7 cellular contexts compared by ENCODE assay signal in genomic region chr10:118658168-118658567, GRCh38.
DNase-seq lines count a peak whose midpoint lies in the region; ATAC-seq lines count a peak whose summit lies in the region.
"Not testable (repeated sequence)": the region's sequence is repeated elsewhere in the genome, so short reads cannot be mapped to it uniquely, and the experiment has no call there.

No MANE protein-coding gene starts in this region.

- peak overlapping the region in 7 of 8 donors; percentile 5 to 74 (median 37) for H3K27ac Mint-ChIP-seq in CD8-positive, alpha-beta memory T cell
- H3K27ac Mint-ChIP-seq in T-helper 17 cell: peak overlapping the region; percentile 27
- H3K27ac Mint-ChIP-seq in activated T-helper 17 cell treated with anti-CD3 and anti-CD28 coated beads, Interleukin-2, amount 50 U/mL, for 72 hours: peak overlapping the region; percentile 68
- H3K27ac Mint-ChIP-seq in activated naive CD8-positive, alpha-beta T cell: peak overlapping the region; percentile 48

- peak in 2 of 5 donors; percentile 32 to 64 for DNase-seq in CD8-positive, alpha-beta memory T cell
- DNase-seq in T-helper 17 cell: not testable (repeated sequence)
- DNase-seq in activated CD4-positive, alpha-beta T cell treated with anti-CD3 and anti-CD28 coated beads, Interleukin-2, amount 50 U/mL, for 1 hour: peak; percentile 11
- DNase-seq in effector memory CD4-positive, alpha-beta T cell: peak in 1 of 3 donors; percentile 19
- peak in 5 of 6 experiments; percentile 6 to 73 (median 70) for DNase-seq in stimulated activated naive CD4-positive, alpha-beta T cell (lab: John Stamatoyannopoulos, UW)

- H3K36me3 ChIP-seq in CD8-positive, alpha-beta memory T cell (ENCODE audit: insufficient read depth, low read length); effector memory CD4-positive, alpha-beta T cell (ENCODE audit: control insufficient read depth, insufficient read depth, low read length): not testable (repeated sequence)

- H3K9me3 Mint-ChIP-seq in CD8-positive, alpha-beta memory T cell: peaks cover 17 to 37% (median 29%) of the 10 kb centered on the region in 5 donors
- not testable (repeated sequence) for H3K9me3 Mint-ChIP-seq in activated T-helper 17 cell treated with anti-CD3 and anti-CD28 coated beads, Interleukin-2, amount 50 U/mL, for 72 hours
- H3K9me3 Mint-ChIP-seq in activated naive CD8-positive, alpha-beta T cell (ENCODE audit: low read depth): peaks cover 30% of the 10 kb centered on the region

- POLR2A ChIA-PET in CD8-positive, alpha-beta memory T cell (lab: Charles Lee): not testable (repeated sequence)

- H3K4me3 Mint-ChIP-seq in CD8-positive, alpha-beta memory T cell: peak overlapping the region in 6 of 7 donors; percentile 20 to 73 (median 66)
- H3K4me3 Mint-ChIP-seq in T-helper 17 cell: peak overlapping the region; percentile 70
- H3K4me3 Mint-ChIP-seq in activated T-helper 17 cell treated with anti-CD3 and anti-CD28 coated beads, Interleukin-2, amount 50 U/mL, for 72 hours: peak overlapping the region; percentile 45
- H3K4me3 Mint-ChIP-seq in activated naive CD8-positive, alpha-beta T cell: peak overlapping the region; percentile 65

- H3K27me3 ChIP-seq in CD8-positive, alpha-beta memory T cell (ENCODE audit: insufficient read depth, low read length, poor library complexity, severe bottlenecking); effector memory CD4-positive, alpha-beta T cell (replicated peaks; ENCODE audit: control insufficient read depth, insufficient read depth, low read length, poor library complexity, severe bottlenecking): not testable (repeated sequence)

- H3K4me1 ChIP-seq in CD8-positive, alpha-beta memory T cell (ENCODE audit: insufficient read depth, low read length): peaks cover 42% of the 10 kb centered on the region
- peaks cover 24% of the 10 kb centered on the region for H3K4me1 ChIP-seq in effector memory CD4-positive, alpha-beta T cell (ENCODE audit: control insufficient read depth, insufficient read depth, low read length, poor library complexity, severe bottlenecking)

- peaks cover 0 to 33% (median 3%) of the 10 kb centered on the region in 3 donors for H3K36me3 Mint-ChIP-seq in CD8-positive, alpha-beta memory T cell
- H3K36me3 Mint-ChIP-seq in T-helper 17 cell (ENCODE audit: low read depth); activated T-helper 17 cell treated with anti-CD3 and anti-CD28 coated beads, Interleukin-2, amount 50 U/mL, for 72 hours (ENCODE audit: low read depth): not testable (repeated sequence)
- peaks cover 17% of the 10 kb centered on the region for H3K36me3 Mint-ChIP-seq in activated naive CD8-positive, alpha-beta T cell

- ATAC-seq in T-helper 17 cell: peak; percentile 39
- not testable (repeated sequence) for ATAC-seq in activated T-helper 17 cell treated with anti-CD3 and anti-CD28 coated beads, Interleukin-2, amount 50 U/mL, for 72 hours (replicated peaks)

- CTCF ChIA-PET in CD8-positive, alpha-beta memory T cell (lab: Charles Lee): not testable (repeated sequence)

- H3K27me3 Mint-ChIP-seq in CD8-positive, alpha-beta memory T cell: peaks cover 18 to 49% of the 10 kb centered on the region in 2 donors
- H3K27me3 Mint-ChIP-seq in T-helper 17 cell; activated T-helper 17 cell treated with anti-CD3 and anti-CD28 coated beads, Interleukin-2, amount 50 U/mL, for 72 hours; activated naive CD8-positive, alpha-beta T cell: not testable (repeated sequence)

- H3K4me1 Mint-ChIP-seq in CD8-positive, alpha-beta memory T cell: peaks cover 32 to 64% (median 34%) of the 10 kb centered on the region in 3 donors
- peaks cover 37% of the 10 kb centered on the region for H3K4me1 Mint-ChIP-seq in T-helper 17 cell
- H3K4me1 Mint-ChIP-seq in activated T-helper 17 cell treated with anti-CD3 and anti-CD28 coated beads, Interleukin-2, amount 50 U/mL, for 72 hours: peaks cover 49% of the 10 kb centered on the region
- H3K4me1 Mint-ChIP-seq in activated naive CD8-positive, alpha-beta T cell (ENCODE audit: low read depth): peaks cover 65% of the 10 kb centered on the region

- H3K9me3 ChIP-seq in CD8-positive, alpha-beta memory T cell (ENCODE audit: low read length); T-helper 17 cell (ENCODE audit: control insufficient read depth, low read length, poor library complexity, severe bottlenecking); effector memory CD4-positive, alpha-beta T cell (ENCODE audit: control insufficient read depth, low read length): not testable (repeated sequence)

- H3K4me3 ChIP-seq in CD8-positive, alpha-beta memory T cell (ENCODE audit: low read length): peak overlapping the region; percentile 49
- peak overlapping the region; percentile 32 for H3K4me3 ChIP-seq in effector memory CD4-positive, alpha-beta T cell (ENCODE audit: insufficient read depth, low read depth, low read length, poor library complexity, severe bottlenecking)

- not testable (repeated sequence) for H3K27ac ChIP-seq in CD8-positive, alpha-beta memory T cell (ENCODE audit: low read depth, low read length); effector memory CD4-positive, alpha-beta T cell (ENCODE audit: insufficient read depth, low read length, poor library complexity, severe bottlenecking)
